In genomic region chr12:106417926-106418910, GRCh38 we compare ENCODE assay signal across 14 cellular contexts.
DNase-seq lines count a peak whose midpoint lies in the region; ATAC-seq and TF ChIP-seq lines count a peak whose summit lies in the region.
"Had no signal": no experiment of that assay in that cellular context is flagged by ENCODE, and none has a peak within 500 bp of the region (broad histone marks: within the 10 kb centered on the region; RNA-seq: fewer than 3 reads in every experiment).

No MANE protein-coding gene starts in this region.

- H3K27ac ChIP-seq in uterus = peak overlapping the region; percentile 30 to 37
- H3K27ac ChIP-seq: 22Rv1, ascending aorta, Peyer's patch had no signal

- no peak for TF ChIP-seq POLR2A in uterus (IDR thresholded peaks at IDR 0.05)

- no peaks in the 10 kb centered on the region for H3K9me3 ChIP-seq in uterus
- H3K9me3 ChIP-seq: ascending aorta, Peyer's patch had no signal

- no peak overlapping the region for H3K4me3 ChIP-seq in uterus
- H3K4me3 ChIP-seq: ascending aorta, Peyer's patch had no signal

- intact Hi-C loops in uterus (cut with DNase I; ENCODE audit: low total_unique reads) (no loop called here), posterior vena cava (cut with DNase I) (no loop called here)

- H3K4me3 Mint-ChIP-seq in brain = peak overlapping the region in 1 of 5 experiments; percentile 19
- H3K4me3 Mint-ChIP-seq: activated CD4-positive, alpha-beta memory T cell treated with anti-CD3 and anti-CD28 coated beads, Interleukin-2, amount 10 ng/mL, durations not matched to agents 7 days and 5 days had no signal

- no peaks in the 10 kb centered on the region for H3K27me3 ChIP-seq in uterus
- H3K27me3 ChIP-seq: ascending aorta, Peyer's patch had no signal

- H3K4me1 Mint-ChIP-seq in brain = peaks cover 15% of the 10 kb centered on the region
- H3K4me1 Mint-ChIP-seq: activated CD4-positive, alpha-beta memory T cell treated with anti-CD3 and anti-CD28 coated beads, Interleukin-2, amount 10 ng/mL, durations not matched to agents 7 days and 5 days had no signal

- H3K27ac Mint-ChIP-seq in brain = peak overlapping the region in 4 of 5 experiments; percentile 49 to 85 (median 81)
- H3K27ac Mint-ChIP-seq: activated CD4-positive, alpha-beta memory T cell treated with anti-CD3 and anti-CD28 coated beads, Interleukin-2, amount 10 ng/mL, durations not matched to agents 7 days and 5 days had no signal

- peaks cover 3% of the 10 kb centered on the region for H3K27me3 Mint-ChIP-seq in brain
- H3K27me3 Mint-ChIP-seq: activated CD4-positive, alpha-beta memory T cell treated with anti-CD3 and anti-CD28 coated beads, Interleukin-2, amount 10 ng/mL, durations not matched to agents 7 days and 5 days had no signal

- peaks cover 61% of the 10 kb centered on the region for H3K36me3 Mint-ChIP-seq in brain

- DNase-seq in NCI-H82 (lab: John Stamatoyannopoulos, UW) = peak; percentile 22
- no peak for DNase-seq in NCI-H82 treated with DMSO at 0.1 percent for 48 hours (lab: John Stamatoyannopoulos, UW; ENCODE audit: unreplicated experiment)
- peak; percentile 16 for DNase-seq in hepatic stellate cell (ENCODE audit: low spot score)
- DNase-seq in uterus = no peak
- no peak for DNase-seq in posterior vena cava (ENCODE audit: low spot score)
- no peak for DNase-seq in SKM-1 treated with dmso at 0.1 percent for 144 hours (lab: John Stamatoyannopoulos, UW; ENCODE audit: unreplicated experiment)
- DNase-seq: activated CD4-positive, alpha-beta memory T cell treated with anti-CD3 and anti-CD28 coated beads, Interleukin-2, amount 10 ng/mL, durations not matched to agents 7 days and 5 days; NCI-H1092 treated with DMSO at 0.1 percent for 48 hours; nucleus accumbens; Peyer's patch had no signal

- H3K9me3 Mint-ChIP-seq in brain = peaks cover 0 to 6% (median 4%) of the 10 kb centered on the region in 5 experiments
- H3K9me3 Mint-ChIP-seq: activated CD4-positive, alpha-beta memory T cell treated with anti-CD3 and anti-CD28 coated beads, Interleukin-2, amount 10 ng/mL, durations not matched to agents 7 days and 5 days had no signal

- no peak for ATAC-seq in GM21619 (IDR thresholded peaks at IDR 0.05; ENCODE audit: unreplicated experiment)

- TF ChIP-seq CTCF in brain (conservative IDR thresholded peaks at IDR 0.05) = no peak
- TF ChIP-seq CTCF in uterus (IDR thresholded peaks at IDR 0.05) = no peak

- peaks cover 0 to 2% of the 10 kb centered on the region in 2 donors for H3K4me1 ChIP-seq in uterus
- H3K4me1 ChIP-seq: ascending aorta, Peyer's patch had no signal

- no peaks in the 10 kb centered on the region for H3K36me3 ChIP-seq in uterus
- H3K36me3 ChIP-seq: Peyer's patch had no signal

Comparison
In these comparisons a context has a peak if more than half of its experiments do, and no peak if none do; other contexts are left out.
1. DNase-seq: peak in NCI-H82 (single experiment) and hepatic stellate cell (single experiment); none in NCI-H82 treated with DMSO at 0.1 percent for 48 hours (single experiment), uterus (0 of 2), posterior vena cava (single experiment) and SKM-1 treated with dmso at 0.1 percent for 144 hours (single experiment).